Comparison of ENCODE assay signal across 7 cellular contexts in genomic region chr2:2859164-2859563, GRCh38.
"Had no signal": no experiment of that assay in that cellular context is flagged by ENCODE, and none has a peak within 500 bp of the region (broad histone marks: within the 10 kb centered on the region; RNA-seq: fewer than 3 reads in every experiment).

No MANE protein-coding gene starts in this region.

- DNase-seq: H7, HCEC 1CT, KBM-7 had no signal

- H3K4me2 ChIP-seq: GM23338 had no signal

- H3K36me3 Mint-ChIP-seq: IgD-negative memory B cell had no signal

- H3K27ac ChIP-seq: HL-60 had no signal

- H3K4me1 Mint-ChIP-seq: GM23338, IgD-negative memory B cell had no signal

- H2AFZ ChIP-seq: GM23338 had no signal

- ATAC-seq: GM23338, HepG2 had no signal

- H3K4me3 Mint-ChIP-seq: GM23338, IgD-negative memory B cell had no signal

- H3K27ac Mint-ChIP-seq: GM23338, IgD-negative memory B cell had no signal

- H3K9me3 Mint-ChIP-seq: IgD-negative memory B cell had no signal

- H3K4me3 ChIP-seq: GM23338 had no signal

- H3K27me3 Mint-ChIP-seq: IgD-negative memory B cell had no signal
